ENCODE assay signal across 16 cellular contexts in genomic region chr6:30227763-30228487, GRCh38. TPM values are rescaled to one million over a fixed set of nuclear protein-coding genes. Genes with fewer than 3 reads are reported as not detected.
DNase-seq lines count a peak whose midpoint lies in the region; ATAC-seq, FAIRE-seq and TF ChIP-seq lines count a peak whose summit lies in the region.
"Had no signal": no experiment of that assay in that cellular context is flagged by ENCODE, and none has a peak within 500 bp of the region (broad histone marks: within the 10 kb centered on the region; RNA-seq: fewer than 3 reads in every experiment).

No MANE protein-coding gene starts in this region.

- H3K4me3 ChIP-seq in neuronal stem cell (ENCODE audit: low read length in 2 of 2) (no peak overlapping the region), osteoblast (ENCODE audit: insufficient read depth, low read length) (no peak overlapping the region)
- H3K4me3 ChIP-seq: SJCRH30 had no signal

- H3K27ac ChIP-seq in neuronal stem cell (replicated peaks; ENCODE audit: low read length) (no peak overlapping the region), osteoblast (ENCODE audit: low read depth, low read length) (no peak overlapping the region)
- H3K27ac ChIP-seq: SJCRH30 had no signal

- intact Hi-C loops in activated naive CD4-positive, alpha-beta T cell treated with anti-CD3 and anti-CD28 coated beads for 36 hours (cut with micrococcal nuclease): no loop called here
- intact Hi-C loops in Right ventricle myocardium superior (cut with DNase I): no loop called here

- no peak overlapping the region for H3K14ac ChIP-seq in neuronal stem cell (ENCODE audit: low read length)

- DNase-seq in activated naive CD4-positive, alpha-beta T cell treated with anti-CD3 and anti-CD28 coated beads for 36 hours: peak; percentile 41
- no peak for DNase-seq in activated naive CD4-positive, alpha-beta T cell (lab: John Stamatoyannopoulos, UW)
- DNase-seq in GM20000 (ENCODE audit: low spot score) (peak; percentile 46), neuronal stem cell (ENCODE audit: low spot score) (no peak), osteoblast (ENCODE audit: insufficient read length, low spot score, missing footprints) (no peak), Right ventricle myocardium superior (no peak), GM12892 (ENCODE audit: insufficient read length) (no peak)
- DNase-seq: effector memory CD4-positive, alpha-beta T cell; mesenchymal stem cell; NCI-H1930; NCI-H446 treated with DMSO at 0.1 percent for 48 hours; SJCRH30; T-helper 9 cell had no signal

- H3K36me3 Mint-ChIP-seq in activated naive CD4-positive, alpha-beta T cell treated with anti-CD3 and anti-CD28 coated beads for 36 hours (ENCODE audit: low read depth): peaks cover 5% of the 10 kb centered on the region
- no peaks in the 10 kb centered on the region for H3K36me3 Mint-ChIP-seq in activated T-helper 17 cell treated with anti-CD3 and anti-CD28 coated beads, Interleukin-2, amount 50 U/mL, for 72 hours (ENCODE audit: low read depth)

- H3K4me1 Mint-ChIP-seq in activated naive CD4-positive, alpha-beta T cell treated with anti-CD3 and anti-CD28 coated beads for 36 hours (ENCODE audit: low read depth): peaks cover 15% of the 10 kb centered on the region
- peaks cover 6% of the 10 kb centered on the region for H3K4me1 Mint-ChIP-seq in activated T-helper 17 cell treated with anti-CD3 and anti-CD28 coated beads, Interleukin-2, amount 50 U/mL, for 72 hours

- no peak overlapping the region for H3K9ac ChIP-seq in neuronal stem cell (ENCODE audit: low read depth, low read length, poor library complexity)

- WGBS in neuronal stem cell (ENCODE audit: extremely low coverage in 2 of 2, insufficient read length in 2 of 2, insufficient replicate concordance in 1 of 2), 2 donors: no CpG with 5 or more reads among the region's 6 CpGs

- no peak overlapping the region for H3K23ac ChIP-seq in neuronal stem cell (ENCODE audit: low read depth, low read length, poor library complexity)

- peaks cover 8% of the 10 kb centered on the region for H3K9me3 Mint-ChIP-seq in activated naive CD4-positive, alpha-beta T cell treated with anti-CD3 and anti-CD28 coated beads for 36 hours
- H3K9me3 Mint-ChIP-seq in activated T-helper 17 cell treated with anti-CD3 and anti-CD28 coated beads, Interleukin-2, amount 50 U/mL, for 72 hours: peaks cover 4% of the 10 kb centered on the region

- H2BK12ac ChIP-seq in neuronal stem cell (ENCODE audit: low read length): no peak overlapping the region

- H3K36me3 ChIP-seq in neuronal stem cell (replicated peaks in 1 of 2; ENCODE audit: control insufficient read depth in 2 of 2, insufficient read depth in 2 of 2, low read length in 2 of 2) (no peaks in the 10 kb centered on the region), osteoblast (ENCODE audit: insufficient read depth, low read length) (no peaks in the 10 kb centered on the region)
- H3K36me3 ChIP-seq: SJCRH30 had no signal

- no peak for TF ChIP-seq CTCF in GM20000 (IDR thresholded peaks at IDR 0.05; ENCODE audit: extremely low read depth, missing control alignments)
- no peak for TF ChIP-seq CTCF in osteoblast (IDR thresholded peaks at IDR 0.05; ENCODE audit: extremely low read depth, low read depth, low read length)

- no peak for FAIRE-seq in GM12892 (lab: Jason Lieb, UNC)
- FAIRE-seq: D721Med, keratinocyte had no signal

- no peaks in the 10 kb centered on the region for H3K79me2 ChIP-seq in osteoblast (ENCODE audit: insufficient read depth, low read length)

- H3K27me3 Mint-ChIP-seq in activated naive CD4-positive, alpha-beta T cell treated with anti-CD3 and anti-CD28 coated beads for 36 hours (ENCODE audit: low read depth): peaks cover 2% of the 10 kb centered on the region
- H3K27me3 Mint-ChIP-seq in activated T-helper 17 cell treated with anti-CD3 and anti-CD28 coated beads, Interleukin-2, amount 50 U/mL, for 72 hours: no peaks in the 10 kb centered on the region

- H3K4me3 Mint-ChIP-seq in activated naive CD4-positive, alpha-beta T cell treated with anti-CD3 and anti-CD28 coated beads for 36 hours: no peak overlapping the region
- peak overlapping the region; percentile 77 for H3K4me3 Mint-ChIP-seq in activated T-helper 17 cell treated with anti-CD3 and anti-CD28 coated beads, Interleukin-2, amount 50 U/mL, for 72 hours

- H2AFZ ChIP-seq in neuronal stem cell (ENCODE audit: low read length): peak overlapping the region; percentile 36
- no peak overlapping the region for H2AFZ ChIP-seq in osteoblast (ENCODE audit: low read length)

- no peak overlapping the region for H4K8ac ChIP-seq in neuronal stem cell (ENCODE audit: low read depth, low read length)

- H4K20me1 ChIP-seq in osteoblast (ENCODE audit: insufficient read depth, low read length): no peaks in the 10 kb centered on the region

- no peaks in the 10 kb centered on the region for H3K79me1 ChIP-seq in neuronal stem cell (ENCODE audit: low read depth, low read length)

- CTCF ChIA-PET in activated naive CD4-positive, alpha-beta T cell treated with anti-CD3 and anti-CD28 coated beads for 36 hours (lab: Charles Lee): interaction anchor here (0.7 to 2.7 kb wide), 8 partner anchors 9 to 418 kb away, joined by 3 to 24 read pairs (median 4); no protein-coding TSS in a partner anchor

- no peak for TF ChIP-seq POLR2A in GM12892 (IDR thresholded peaks at IDR 0.05; ENCODE audit: low read depth, low read length)

- no peak overlapping the region for H2BK5ac ChIP-seq in neuronal stem cell (ENCODE audit: low read length)

- H3K4me2 ChIP-seq in neuronal stem cell (ENCODE audit: insufficient read depth, low read length, poor library complexity, severe bottlenecking): no peak overlapping the region
- H3K4me2 ChIP-seq in osteoblast (ENCODE audit: insufficient read depth, low read length): no peak overlapping the region

- no peak overlapping the region for H2BK120ac ChIP-seq in neuronal stem cell (ENCODE audit: low read depth, low read length)

- peak; percentile 98 for ATAC-seq in activated T-helper 17 cell treated with anti-CD3 and anti-CD28 coated beads, Interleukin-2, amount 50 U/mL, for 72 hours (replicated peaks)
- no peak for ATAC-seq in Right ventricle myocardium superior (ENCODE audit: poor library complexity)

- no peak overlapping the region for H4K91ac ChIP-seq in neuronal stem cell (ENCODE audit: low read depth, low read length, poor library complexity)

- peak overlapping the region; percentile 77 for H3K27ac Mint-ChIP-seq in activated naive CD4-positive, alpha-beta T cell treated with anti-CD3 and anti-CD28 coated beads for 36 hours
- H3K27ac Mint-ChIP-seq in activated T-helper 17 cell treated with anti-CD3 and anti-CD28 coated beads, Interleukin-2, amount 50 U/mL, for 72 hours: peak overlapping the region; percentile 81

- H3K4ac ChIP-seq in neuronal stem cell (ENCODE audit: low read length): no peak overlapping the region

- no peak overlapping the region for H2AK5ac ChIP-seq in neuronal stem cell (ENCODE audit: low read depth, low read length)

- no peak overlapping the region for H3K18ac ChIP-seq in neuronal stem cell (ENCODE audit: low read length)

- peaks cover 0 to 3% of the 10 kb centered on the region in 2 donors for H3K4me1 ChIP-seq in neuronal stem cell (ENCODE audit: control insufficient read depth in 2 of 2, insufficient read depth in 1 of 2, low read depth in 1 of 2, low read length in 2 of 2)
- H3K4me1 ChIP-seq in osteoblast (ENCODE audit: insufficient read depth, low read length): no peaks in the 10 kb centered on the region
- H3K4me1 ChIP-seq: SJCRH30 had no signal

- H3K9me3 ChIP-seq in neuronal stem cell (replicated peaks in 1 of 2; ENCODE audit: control insufficient read depth in 2 of 2, insufficient read depth in 1 of 2, low read depth in 1 of 2, low read length in 2 of 2) (peaks cover 2 to 11% of the 10 kb centered on the region in 2 donors), osteoblast (ENCODE audit: low read depth, low read length) (no peaks in the 10 kb centered on the region)

- H3K27me3 ChIP-seq in neuronal stem cell (ENCODE audit: control insufficient read depth in 3 of 3, insufficient read depth in 3 of 3, low read depth in 1 of 3, low read length in 3 of 3) (no peaks in the 10 kb centered on the region), osteoblast (ENCODE audit: insufficient read depth, low read length) (peaks cover 24% of the 10 kb centered on the region)
- H3K27me3 ChIP-seq: SJCRH30 had no signal

- H2BK15ac ChIP-seq in neuronal stem cell (ENCODE audit: low read length): no peak overlapping the region

RNA-seq across cellular contexts. Expression of gene TRIM26, which starts 14.7 kb away (rescaled TPM):
- total RNA-seq in activated naive CD4-positive, alpha-beta T cell treated with anti-CD3 and anti-CD28 coated beads for 36 hours: 10 to 100 TPM; 36.8 to 38.7 TPM
- total RNA-seq in activated T-helper 17 cell treated with anti-CD3 and anti-CD28 coated beads, Interleukin-2, amount 50 U/mL, for 72 hours: 10 to 100 TPM; 37.6 to 67.0 TPM
- polyA plus RNA-seq in neuronal stem cell (2013, experiment 1 of 2): 8.7 TPM
- 8.4 TPM for polyA plus RNA-seq in neuronal stem cell (2013, experiment 2 of 2)
- total RNA-seq in osteoblast (20.6 and 29.3 TPM in 2 replicates), Right ventricle myocardium superior (17.8 TPM)
- polyA plus RNA-seq in GM12892 (2012; ENCODE audit: missing spikeins): 22.7 TPM

Comparison
In these comparisons a context has a peak if more than half of its experiments do, and no peak if none do; other contexts are left out.
1. DNase-seq: peak in activated naive CD4-positive, alpha-beta T cell treated with anti-CD3 and anti-CD28 coated beads for 36 hours (single experiment) and GM20000 (single experiment); none in activated naive CD4-positive, alpha-beta T cell (0 of 4), neuronal stem cell (single experiment), osteoblast (single experiment), Right ventricle myocardium superior (single experiment) and GM12892 (single experiment).